ENCODE assay signal across 25 cellular contexts in genomic region chr2:32479224-32479623, GRCh38.
DNase-seq lines count a peak whose midpoint lies in the region; ATAC-seq and TF ChIP-seq lines count a peak whose summit lies in the region.
"Had no signal": no experiment of that assay in that cellular context is flagged by ENCODE, and none has a peak within 500 bp of the region (broad histone marks: within the 10 kb centered on the region; RNA-seq: fewer than 3 reads in every experiment).

No MANE protein-coding gene starts in this region.

- in situ Hi-C loops in astrocyte of the spinal cord (cut with HindIII; ENCODE audit: low sequenced_read_pairs), result no loop called here

- H3K4me3 ChIP-seq in astrocyte of the spinal cord (ENCODE audit: low read depth, low read length), result no peak overlapping the region
- H3K4me3 ChIP-seq: esophagus squamous epithelium, hepatocyte, SK-N-MC, upper lobe of left lung had no signal

- ATAC-seq in HG02642 (IDR thresholded peaks at IDR 0.05; ENCODE audit: poor library complexity, unreplicated experiment), result no peak
- ATAC-seq: activated CD8-positive, alpha-beta memory T cell treated with anti-CD3 and anti-CD28 coated beads, Interleukin-2, amount 10 ng/mL, durations not matched to agents 7 days and 5 days; activated T-helper 17 cell treated with anti-CD3 and anti-CD28 coated beads, Interleukin-2, amount 50 U/mL, for 72 hours; stimulated activated naive CD8-positive, alpha-beta T cell treated with anti-CD3 and anti-CD28 coated beads, Interleukin-15, amount 100 ng/mL, for 72 hours had no signal

- no peak for TF ChIP-seq CTCF in astrocyte of the spinal cord (IDR thresholded peaks at IDR 0.05; ENCODE audit: low read depth, low read length)

- peak; percentile 19 for DNase-seq in GM04504 (ENCODE audit: low read depth)
- peak; percentile 13 for DNase-seq in astrocyte of the spinal cord (ENCODE audit: low read depth, low spot score)
- peak; percentile 46 for DNase-seq in hepatic stellate cell (ENCODE audit: low spot score)
- DNase-seq in stromal cell of bone marrow (ENCODE audit: low read depth), result peak; percentile 32
- DNase-seq in amygdala (lab: John Stamatoyannopoulos, UW), result no peak
- no peak for DNase-seq in islet precursor cell
- DNase-seq: activated CD4-positive, alpha-beta T cell treated with anti-CD3 and anti-CD28 coated beads for 4 hours; activated CD8-positive, alpha-beta memory T cell treated with anti-CD3 and anti-CD28 coated beads, Interleukin-2, amount 10 ng/mL, durations not matched to agents 7 days and 5 days; activated naive CD8-positive, alpha-beta T cell treated with anti-CD3 and anti-CD28 coated beads for 36 hours; C1 segment of cervical spinal cord; effector CD4-positive, alpha-beta T cell; esophagus squamous epithelium; GDM1; mammary epithelial cell; MV-4-11; NCI-H187; NCI-H2227 treated with DMSO at 0.1 percent for 48 hours; posterior cingulate gyrus; stimulated activated CD4-positive, alpha-beta T cell treated with anti-CD3 and anti-CD28 coated beads, Interleukin-2, amount 100 ng/mL, for 48 hours; stimulated activated naive CD8-positive, alpha-beta T cell treated with anti-CD3 and anti-CD28 coated beads, Interleukin-15, amount 100 ng/mL, for 72 hours; upper lobe of left lung had no signal

Comparison
In these comparisons a context has a peak if more than half of its experiments do, and no peak if none do; other contexts are left out.
1. DNase-seq: peak in GM04504 (single experiment), astrocyte of the spinal cord (single experiment), hepatic stellate cell (single experiment) and stromal cell of bone marrow (single experiment); none in amygdala (0 of 56) and islet precursor cell (single experiment).